Comparison of ENCODE assay signal across 16 cellular contexts in the genomic region with DNA sequence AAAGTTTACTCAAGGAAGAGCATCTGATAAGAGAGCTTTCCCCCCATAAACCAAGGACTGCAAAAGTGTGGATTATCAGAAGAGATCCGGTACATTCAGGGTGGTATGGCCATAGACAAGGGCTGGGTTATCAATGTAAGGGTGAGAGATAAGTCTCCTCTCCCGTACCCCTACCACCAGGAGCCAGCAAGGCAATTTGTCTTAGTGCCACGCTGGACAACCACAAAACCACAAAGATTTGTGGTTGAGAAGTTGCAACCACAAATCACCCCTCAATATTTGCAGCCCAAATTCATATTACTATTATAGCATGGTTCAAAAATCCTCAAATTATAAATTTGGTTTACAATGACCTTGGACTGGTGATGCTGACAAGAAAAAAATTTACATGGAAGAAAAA. TPM values are rescaled to one million over a fixed set of nuclear protein-coding genes. Genes with fewer than 3 reads are reported as not detected.
"Had no signal": no experiment of that assay in that cellular context is flagged by ENCODE, and none has a peak within 500 bp of the region (broad histone marks: within the 10 kb centered on the region; RNA-seq: fewer than 3 reads in every experiment).

No MANE protein-coding gene starts in this region.

- ATAC-seq: activated CD4-positive, alpha-beta T cell treated with anti-CD3 and anti-CD28 coated beads for 36 hours; left ventricle myocardium superior; stimulated activated memory B cell treated with anti-CD40 and anti-IgM and Interleukin-4, amounts not matched to agents 10 μg/mL and 1 μg/mL and 100 μg/mL, for 72 hours; upper lobe of right lung; WTC11 had no signal

- H3K27ac Mint-ChIP-seq: dendritic cell treated with granulocyte-macrophage colony-stimulating factor and Interleukin-4, amounts not matched to agents 40 ng/mL and 50 ng/mL, for 4 days; stimulated activated memory B cell treated with anti-CD40 and anti-IgM and Interleukin-4, amounts not matched to agents 10 μg/mL and 1 μg/mL and 100 μg/mL, for 72 hours; WTC11 had no signal

- DNase-seq: activated CD4-positive, alpha-beta T cell treated with anti-CD3 and anti-CD28 coated beads for 36 hours; activated CD4-positive, alpha-beta T cell treated with anti-CD3 and anti-CD28 coated beads, Interleukin-2, amount 50 U/mL, for 48 hours; activated T-cell treated with anti-CD3 and anti-CD28 coated beads, Interleukin-2, amount 50 U/mL, for 48 hours; effector memory CD4-positive, alpha-beta T cell; esophagus squamous epithelium; left ventricle myocardium superior; naive B cell; sigmoid colon; stimulated activated CD4-positive, alpha-beta T cell treated with anti-CD3 and anti-CD28 coated beads, Interleukin-4, amount 100 ng/mL, for 24 hours; SW 1271; upper lobe of right lung had no signal

- H3K9me3 ChIP-seq: esophagus squamous epithelium, sigmoid colon, thoracic aorta, upper lobe of right lung had no signal

- H3K9me3 Mint-ChIP-seq: dendritic cell treated with granulocyte-macrophage colony-stimulating factor and Interleukin-4, amounts not matched to agents 40 ng/mL and 50 ng/mL, for 4 days; naive B cell; stimulated activated memory B cell treated with anti-CD40 and anti-IgM and Interleukin-4, amounts not matched to agents 10 μg/mL and 1 μg/mL and 100 μg/mL, for 72 hours; WTC11 had no signal

- H3K27me3 Mint-ChIP-seq: activated CD4-positive, alpha-beta T cell treated with anti-CD3 and anti-CD28 coated beads for 36 hours; stimulated activated memory B cell treated with anti-CD40 and anti-IgM and Interleukin-4, amounts not matched to agents 10 μg/mL and 1 μg/mL and 100 μg/mL, for 72 hours had no signal

- H3K27ac ChIP-seq: esophagus squamous epithelium, parathyroid adenoma, sigmoid colon, thoracic aorta, upper lobe of right lung had no signal

- H3K27me3 ChIP-seq: esophagus squamous epithelium, sigmoid colon, upper lobe of right lung had no signal

- H3K4me3 Mint-ChIP-seq: activated CD4-positive, alpha-beta T cell treated with anti-CD3 and anti-CD28 coated beads for 36 hours; dendritic cell treated with granulocyte-macrophage colony-stimulating factor and Interleukin-4, amounts not matched to agents 40 ng/mL and 50 ng/mL, for 4 days; stimulated activated memory B cell treated with anti-CD40 and anti-IgM and Interleukin-4, amounts not matched to agents 10 μg/mL and 1 μg/mL and 100 μg/mL, for 72 hours; WTC11 had no signal

- H3K4me3 ChIP-seq: esophagus squamous epithelium, sigmoid colon, thoracic aorta, upper lobe of right lung had no signal

RNA-seq across cellular contexts. Expression of gene TMEM225B, which starts 16.4 kb away (rescaled TPM):
- total RNA-seq: left ventricle myocardium superior had no signal
